In the genomic region with DNA sequence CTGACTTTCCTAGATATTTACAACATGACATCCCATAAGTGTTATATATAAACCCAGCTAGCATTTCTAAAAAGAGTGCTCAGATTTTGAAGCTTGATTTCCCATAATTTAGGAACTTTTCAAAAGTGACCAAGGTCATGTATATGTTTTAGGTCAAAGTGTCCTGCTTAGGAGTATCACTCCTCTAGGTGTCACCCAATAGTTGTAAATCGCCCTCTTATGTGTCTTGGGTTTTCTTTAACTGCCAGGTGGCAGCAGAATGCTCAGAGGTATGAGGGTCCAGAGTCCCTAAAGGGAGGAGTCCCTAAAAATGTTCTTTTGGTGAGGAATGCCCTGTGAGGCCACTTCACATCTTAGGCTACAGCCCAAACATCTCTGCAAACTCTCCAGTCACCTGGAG, we compare ENCODE assay signal across 1 cellular context.
TF ChIP-seq lines count a peak whose summit lies in the region.

No MANE protein-coding gene starts in this region.

TF ChIP-seq in K562, 482 proteins besides CTCF, POLR2A, EP300 and RAD21 (continued from another document):
- TF ChIP-seq, protein P1, sequence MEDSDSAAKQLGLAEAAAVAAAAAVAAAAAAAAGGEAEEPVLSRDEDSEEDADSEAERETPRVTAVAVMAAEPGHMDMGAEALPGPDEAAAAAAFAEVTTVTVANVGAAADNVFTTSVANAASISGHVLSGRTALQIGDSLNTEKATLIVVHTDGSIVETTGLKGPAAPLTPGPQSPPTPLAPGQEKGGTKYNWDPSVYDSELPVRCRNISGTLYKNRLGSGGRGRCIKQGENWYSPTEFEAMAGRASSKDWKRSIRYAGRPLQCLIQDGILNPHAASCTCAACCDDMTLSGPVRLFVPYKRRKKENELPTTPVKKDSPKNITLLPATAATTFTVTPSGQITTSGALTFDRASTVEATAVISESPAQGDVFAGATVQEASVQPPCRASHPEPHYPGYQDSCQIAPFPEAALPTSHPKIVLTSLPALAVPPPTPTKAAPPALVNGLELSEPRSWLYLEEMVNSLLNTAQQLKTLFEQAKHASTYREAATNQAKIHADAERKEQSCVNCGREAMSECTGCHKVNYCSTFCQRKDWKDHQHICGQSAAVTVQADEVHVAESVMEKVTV (CRISPR knock-in tag; IDR thresholded peaks at IDR 0.05) = no peak
- TF ChIP-seq ESRRA (IDR thresholded peaks at IDR 0.05; ENCODE audit: borderline replicate concordance, low read depth) (no peak), ZNF41 (CRISPR knock-in tag; conservative IDR thresholded peaks at IDR 0.05) (no peak), SMAD3 (CRISPR knock-in tag; conservative IDR thresholded peaks at IDR 0.05) (no peak), CAMTA2 (CRISPR knock-in tag; conservative IDR thresholded peaks at IDR 0.05) (no peak), STAT5B (CRISPR knock-in tag; IDR thresholded peaks at IDR 0.05) (no peak), NR4A1 (CRISPR knock-in tag; IDR thresholded peaks at IDR 0.05) (no peak), NR4A1 (tag; IDR thresholded peaks at IDR 0.05) (no peak), E2F3 (CRISPR knock-in tag; IDR thresholded peaks at IDR 0.05) (no peak), ETV6 (IDR thresholded peaks at IDR 0.05; ENCODE audit: borderline replicate concordance in 1 of 2, low read depth in 2 of 2, low read length in 1 of 2) (no peak), ETV6 (CRISPR knock-in tag; IDR thresholded peaks at IDR 0.05; ENCODE audit: borderline replicate concordance) (no peak), KLF13 (tag; IDR thresholded peaks at IDR 0.05; ENCODE audit: borderline replicate concordance, low read depth) (no peak)
- TF ChIP-seq, protein P2, sequence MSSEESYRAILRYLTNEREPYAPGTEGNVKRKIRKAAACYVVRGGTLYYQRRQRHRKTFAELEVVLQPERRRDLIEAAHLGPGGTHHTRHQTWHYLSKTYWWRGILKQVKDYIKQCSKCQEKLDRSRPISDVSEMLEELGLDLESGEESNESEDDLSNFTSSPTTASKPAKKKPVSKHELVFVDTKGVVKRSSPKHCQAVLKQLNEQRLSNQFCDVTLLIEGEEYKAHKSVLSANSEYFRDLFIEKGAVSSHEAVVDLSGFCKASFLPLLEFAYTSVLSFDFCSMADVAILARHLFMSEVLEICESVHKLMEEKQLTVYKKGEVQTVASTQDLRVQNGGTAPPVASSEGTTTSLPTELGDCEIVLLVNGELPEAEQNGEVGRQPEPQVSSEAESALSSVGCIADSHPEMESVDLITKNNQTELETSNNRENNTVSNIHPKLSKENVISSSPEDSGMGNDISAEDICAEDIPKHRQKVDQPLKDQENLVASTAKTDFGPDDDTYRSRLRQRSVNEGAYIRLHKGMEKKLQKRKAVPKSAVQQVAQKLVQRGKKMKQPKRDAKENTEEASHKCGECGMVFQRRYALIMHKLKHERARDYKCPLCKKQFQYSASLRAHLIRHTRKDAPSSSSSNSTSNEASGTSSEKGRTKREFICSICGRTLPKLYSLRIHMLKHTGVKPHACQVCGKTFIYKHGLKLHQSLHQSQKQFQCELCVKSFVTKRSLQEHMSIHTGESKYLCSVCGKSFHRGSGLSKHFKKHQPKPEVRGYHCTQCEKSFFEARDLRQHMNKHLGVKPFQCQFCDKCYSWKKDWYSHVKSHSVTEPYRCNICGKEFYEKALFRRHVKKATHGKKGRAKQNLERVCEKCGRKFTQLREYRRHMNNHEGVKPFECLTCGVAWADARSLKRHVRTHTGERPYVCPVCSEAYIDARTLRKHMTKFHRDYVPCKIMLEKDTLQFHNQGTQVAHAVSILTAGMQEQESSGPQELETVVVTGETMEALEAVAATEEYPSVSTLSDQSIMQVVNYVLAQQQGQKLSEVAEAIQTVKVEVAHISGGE (CRISPR knock-in tag; IDR thresholded peaks at IDR 0.05) = no peak
- TF ChIP-seq, protein P3, sequence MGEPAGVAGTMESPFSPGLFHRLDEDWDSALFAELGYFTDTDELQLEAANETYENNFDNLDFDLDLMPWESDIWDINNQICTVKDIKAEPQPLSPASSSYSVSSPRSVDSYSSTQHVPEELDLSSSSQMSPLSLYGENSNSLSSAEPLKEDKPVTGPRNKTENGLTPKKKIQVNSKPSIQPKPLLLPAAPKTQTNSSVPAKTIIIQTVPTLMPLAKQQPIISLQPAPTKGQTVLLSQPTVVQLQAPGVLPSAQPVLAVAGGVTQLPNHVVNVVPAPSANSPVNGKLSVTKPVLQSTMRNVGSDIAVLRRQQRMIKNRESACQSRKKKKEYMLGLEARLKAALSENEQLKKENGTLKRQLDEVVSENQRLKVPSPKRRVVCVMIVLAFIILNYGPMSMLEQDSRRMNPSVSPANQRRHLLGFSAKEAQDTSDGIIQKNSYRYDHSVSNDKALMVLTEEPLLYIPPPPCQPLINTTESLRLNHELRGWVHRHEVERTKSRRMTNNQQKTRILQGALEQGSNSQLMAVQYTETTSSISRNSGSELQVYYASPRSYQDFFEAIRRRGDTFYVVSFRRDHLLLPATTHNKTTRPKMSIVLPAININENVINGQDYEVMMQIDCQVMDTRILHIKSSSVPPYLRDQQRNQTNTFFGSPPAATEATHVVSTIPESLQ (CRISPR knock-in tag; IDR thresholded peaks at IDR 0.05) = no peak
